ENCODE assay signal across 1 cellular context in the genomic region with DNA sequence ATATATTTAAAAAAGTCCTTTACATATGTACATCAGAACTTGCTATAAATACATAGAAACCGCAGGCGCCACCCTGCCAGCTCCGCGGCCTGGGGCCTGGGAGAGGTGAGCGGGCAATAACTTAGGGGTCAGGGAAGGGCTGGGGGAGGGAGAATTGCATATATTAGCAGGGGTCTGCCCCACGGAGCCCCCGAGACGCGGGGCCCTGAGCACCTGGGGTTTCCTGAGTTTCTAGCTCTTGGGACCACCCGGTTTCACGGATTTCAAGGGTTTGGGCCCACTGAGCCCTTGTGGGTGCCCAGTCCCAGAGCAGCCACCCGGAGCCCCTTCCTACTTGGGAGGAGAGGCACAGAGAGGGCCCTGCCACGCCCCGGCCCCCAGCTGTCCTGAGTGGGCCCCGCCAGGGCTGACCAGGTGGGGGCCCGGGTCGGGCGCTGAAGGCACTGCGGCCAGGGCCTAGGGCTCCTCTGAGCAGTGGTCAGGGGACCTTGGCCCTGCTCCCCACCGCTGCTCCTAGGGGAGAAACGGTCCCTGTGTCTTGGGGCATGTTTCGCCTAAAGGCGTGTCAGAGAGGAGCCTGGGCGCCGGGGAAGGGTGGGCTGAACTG.
TF ChIP-seq lines count a peak whose summit lies in the region.

No MANE protein-coding gene starts in this region.

TF ChIP-seq in GM12878, 131 proteins besides CTCF, POLR2A, EP300 and RAD21:
- TF ChIP-seq, protein P1, sequence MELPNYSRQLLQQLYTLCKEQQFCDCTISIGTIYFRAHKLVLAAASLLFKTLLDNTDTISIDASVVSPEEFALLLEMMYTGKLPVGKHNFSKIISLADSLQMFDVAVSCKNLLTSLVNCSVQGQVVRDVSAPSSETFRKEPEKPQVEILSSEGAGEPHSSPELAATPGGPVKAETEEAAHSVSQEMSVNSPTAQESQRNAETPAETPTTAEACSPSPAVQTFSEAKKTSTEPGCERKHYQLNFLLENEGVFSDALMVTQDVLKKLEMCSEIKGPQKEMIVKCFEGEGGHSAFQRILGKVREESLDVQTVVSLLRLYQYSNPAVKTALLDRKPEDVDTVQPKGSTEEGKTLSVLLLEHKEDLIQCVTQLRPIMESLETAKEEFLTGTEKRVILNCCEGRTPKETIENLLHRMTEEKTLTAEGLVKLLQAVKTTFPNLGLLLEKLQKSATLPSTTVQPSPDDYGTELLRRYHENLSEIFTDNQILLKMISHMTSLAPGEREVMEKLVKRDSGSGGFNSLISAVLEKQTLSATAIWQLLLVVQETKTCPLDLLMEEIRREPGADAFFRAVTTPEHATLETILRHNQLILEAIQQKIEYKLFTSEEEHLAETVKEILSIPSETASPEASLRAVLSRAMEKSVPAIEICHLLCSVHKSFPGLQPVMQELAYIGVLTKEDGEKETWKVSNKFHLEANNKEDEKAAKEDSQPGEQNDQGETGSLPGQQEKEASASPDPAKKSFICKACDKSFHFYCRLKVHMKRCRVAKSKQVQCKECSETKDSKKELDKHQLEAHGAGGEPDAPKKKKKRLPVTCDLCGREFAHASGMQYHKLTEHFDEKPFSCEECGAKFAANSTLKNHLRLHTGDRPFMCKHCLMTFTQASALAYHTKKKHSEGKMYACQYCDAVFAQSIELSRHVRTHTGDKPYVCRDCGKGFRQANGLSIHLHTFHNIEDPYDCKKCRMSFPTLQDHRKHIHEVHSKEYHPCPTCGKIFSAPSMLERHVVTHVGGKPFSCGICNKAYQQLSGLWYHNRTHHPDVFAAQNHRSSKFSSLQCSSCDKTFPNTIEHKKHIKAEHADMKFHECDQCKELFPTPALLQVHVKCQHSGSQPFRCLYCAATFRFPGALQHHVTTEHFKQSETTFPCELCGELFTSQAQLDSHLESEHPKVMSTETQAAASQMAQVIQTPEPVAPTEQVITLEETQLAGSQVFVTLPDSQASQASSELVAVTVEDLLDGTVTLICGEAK (IDR thresholded peaks at IDR 0.05; ENCODE audit: borderline replicate concordance): no peak
- TF ChIP-seq RUNX3 (IDR thresholded peaks at IDR 0.05; ENCODE audit: low read length): peak; percentile 27
- TF ChIP-seq YY1 (IDR thresholded peaks at IDR 0.05; ENCODE audit: low read depth, low read length): no peak
- TF ChIP-seq BACH1 (IDR thresholded peaks at IDR 0.05; ENCODE audit: borderline replicate concordance): peak; percentile 74
- TF ChIP-seq, protein P2, sequence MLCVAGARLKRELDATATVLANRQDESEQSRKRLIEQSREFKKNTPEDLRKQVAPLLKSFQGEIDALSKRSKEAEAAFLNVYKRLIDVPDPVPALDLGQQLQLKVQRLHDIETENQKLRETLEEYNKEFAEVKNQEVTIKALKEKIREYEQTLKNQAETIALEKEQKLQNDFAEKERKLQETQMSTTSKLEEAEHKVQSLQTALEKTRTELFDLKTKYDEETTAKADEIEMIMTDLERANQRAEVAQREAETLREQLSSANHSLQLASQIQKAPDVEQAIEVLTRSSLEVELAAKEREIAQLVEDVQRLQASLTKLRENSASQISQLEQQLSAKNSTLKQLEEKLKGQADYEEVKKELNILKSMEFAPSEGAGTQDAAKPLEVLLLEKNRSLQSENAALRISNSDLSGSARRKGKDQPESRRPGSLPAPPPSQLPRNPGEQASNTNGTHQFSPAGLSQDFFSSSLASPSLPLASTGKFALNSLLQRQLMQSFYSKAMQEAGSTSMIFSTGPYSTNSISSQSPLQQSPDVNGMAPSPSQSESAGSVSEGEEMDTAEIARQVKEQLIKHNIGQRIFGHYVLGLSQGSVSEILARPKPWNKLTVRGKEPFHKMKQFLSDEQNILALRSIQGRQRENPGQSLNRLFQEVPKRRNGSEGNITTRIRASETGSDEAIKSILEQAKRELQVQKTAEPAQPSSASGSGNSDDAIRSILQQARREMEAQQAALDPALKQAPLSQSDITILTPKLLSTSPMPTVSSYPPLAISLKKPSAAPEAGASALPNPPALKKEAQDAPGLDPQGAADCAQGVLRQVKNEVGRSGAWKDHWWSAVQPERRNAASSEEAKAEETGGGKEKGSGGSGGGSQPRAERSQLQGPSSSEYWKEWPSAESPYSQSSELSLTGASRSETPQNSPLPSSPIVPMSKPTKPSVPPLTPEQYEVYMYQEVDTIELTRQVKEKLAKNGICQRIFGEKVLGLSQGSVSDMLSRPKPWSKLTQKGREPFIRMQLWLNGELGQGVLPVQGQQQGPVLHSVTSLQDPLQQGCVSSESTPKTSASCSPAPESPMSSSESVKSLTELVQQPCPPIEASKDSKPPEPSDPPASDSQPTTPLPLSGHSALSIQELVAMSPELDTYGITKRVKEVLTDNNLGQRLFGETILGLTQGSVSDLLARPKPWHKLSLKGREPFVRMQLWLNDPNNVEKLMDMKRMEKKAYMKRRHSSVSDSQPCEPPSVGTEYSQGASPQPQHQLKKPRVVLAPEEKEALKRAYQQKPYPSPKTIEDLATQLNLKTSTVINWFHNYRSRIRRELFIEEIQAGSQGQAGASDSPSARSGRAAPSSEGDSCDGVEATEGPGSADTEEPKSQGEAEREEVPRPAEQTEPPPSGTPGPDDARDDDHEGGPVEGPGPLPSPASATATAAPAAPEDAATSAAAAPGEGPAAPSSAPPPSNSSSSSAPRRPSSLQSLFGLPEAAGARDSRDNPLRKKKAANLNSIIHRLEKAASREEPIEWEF (IDR thresholded peaks at IDR 0.05; ENCODE audit: insufficient replicate concordance, low read depth, low read length): no peak
- TF ChIP-seq CBFB (IDR thresholded peaks at IDR 0.05; ENCODE audit: low read depth): peak; percentile 50; the same call in 1 of the 2 replicates
- TF ChIP-seq NR2C1 (IDR thresholded peaks at IDR 0.05): no peak
- TF ChIP-seq, protein P3, sequence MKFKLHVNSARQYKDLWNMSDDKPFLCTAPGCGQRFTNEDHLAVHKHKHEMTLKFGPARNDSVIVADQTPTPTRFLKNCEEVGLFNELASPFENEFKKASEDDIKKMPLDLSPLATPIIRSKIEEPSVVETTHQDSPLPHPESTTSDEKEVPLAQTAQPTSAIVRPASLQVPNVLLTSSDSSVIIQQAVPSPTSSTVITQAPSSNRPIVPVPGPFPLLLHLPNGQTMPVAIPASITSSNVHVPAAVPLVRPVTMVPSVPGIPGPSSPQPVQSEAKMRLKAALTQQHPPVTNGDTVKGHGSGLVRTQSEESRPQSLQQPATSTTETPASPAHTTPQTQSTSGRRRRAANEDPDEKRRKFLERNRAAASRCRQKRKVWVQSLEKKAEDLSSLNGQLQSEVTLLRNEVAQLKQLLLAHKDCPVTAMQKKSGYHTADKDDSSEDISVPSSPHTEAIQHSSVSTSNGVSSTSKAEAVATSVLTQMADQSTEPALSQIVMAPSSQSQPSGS (IDR thresholded peaks at IDR 0.05; ENCODE audit: low read length): no peak
- TF ChIP-seq SMARCA5 (IDR thresholded peaks at IDR 0.05): no peak
- TF ChIP-seq POLR2AphosphoS2 (IDR thresholded peaks at IDR 0.05; ENCODE audit: low read depth, low read length): peak; percentile 40; the same call in 1 of the 2 replicates
- TF ChIP-seq, protein P4, sequence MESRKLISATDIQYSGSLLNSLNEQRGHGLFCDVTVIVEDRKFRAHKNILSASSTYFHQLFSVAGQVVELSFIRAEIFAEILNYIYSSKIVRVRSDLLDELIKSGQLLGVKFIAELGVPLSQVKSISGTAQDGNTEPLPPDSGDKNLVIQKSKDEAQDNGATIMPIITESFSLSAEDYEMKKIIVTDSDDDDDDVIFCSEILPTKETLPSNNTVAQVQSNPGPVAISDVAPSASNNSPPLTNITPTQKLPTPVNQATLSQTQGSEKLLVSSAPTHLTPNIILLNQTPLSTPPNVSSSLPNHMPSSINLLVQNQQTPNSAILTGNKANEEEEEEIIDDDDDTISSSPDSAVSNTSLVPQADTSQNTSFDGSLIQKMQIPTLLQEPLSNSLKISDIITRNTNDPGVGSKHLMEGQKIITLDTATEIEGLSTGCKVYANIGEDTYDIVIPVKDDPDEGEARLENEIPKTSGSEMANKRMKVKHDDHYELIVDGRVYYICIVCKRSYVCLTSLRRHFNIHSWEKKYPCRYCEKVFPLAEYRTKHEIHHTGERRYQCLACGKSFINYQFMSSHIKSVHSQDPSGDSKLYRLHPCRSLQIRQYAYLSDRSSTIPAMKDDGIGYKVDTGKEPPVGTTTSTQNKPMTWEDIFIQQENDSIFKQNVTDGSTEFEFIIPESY (IDR thresholded peaks at IDR 0.05): no peak
- TF ChIP-seq BRCA1 (IDR thresholded peaks at IDR 0.05; ENCODE audit: low read depth, low read length): no peak
- TF ChIP-seq SMAD1 (IDR thresholded peaks at IDR 0.05; ENCODE audit: low read depth, partially characterized antibody): no peak
- TF ChIP-seq IRF4 (IDR thresholded peaks at IDR 0.05; ENCODE audit: low read depth, low read length): no peak
